8 cellular contexts compared by ENCODE assay signal in the genomic region with DNA sequence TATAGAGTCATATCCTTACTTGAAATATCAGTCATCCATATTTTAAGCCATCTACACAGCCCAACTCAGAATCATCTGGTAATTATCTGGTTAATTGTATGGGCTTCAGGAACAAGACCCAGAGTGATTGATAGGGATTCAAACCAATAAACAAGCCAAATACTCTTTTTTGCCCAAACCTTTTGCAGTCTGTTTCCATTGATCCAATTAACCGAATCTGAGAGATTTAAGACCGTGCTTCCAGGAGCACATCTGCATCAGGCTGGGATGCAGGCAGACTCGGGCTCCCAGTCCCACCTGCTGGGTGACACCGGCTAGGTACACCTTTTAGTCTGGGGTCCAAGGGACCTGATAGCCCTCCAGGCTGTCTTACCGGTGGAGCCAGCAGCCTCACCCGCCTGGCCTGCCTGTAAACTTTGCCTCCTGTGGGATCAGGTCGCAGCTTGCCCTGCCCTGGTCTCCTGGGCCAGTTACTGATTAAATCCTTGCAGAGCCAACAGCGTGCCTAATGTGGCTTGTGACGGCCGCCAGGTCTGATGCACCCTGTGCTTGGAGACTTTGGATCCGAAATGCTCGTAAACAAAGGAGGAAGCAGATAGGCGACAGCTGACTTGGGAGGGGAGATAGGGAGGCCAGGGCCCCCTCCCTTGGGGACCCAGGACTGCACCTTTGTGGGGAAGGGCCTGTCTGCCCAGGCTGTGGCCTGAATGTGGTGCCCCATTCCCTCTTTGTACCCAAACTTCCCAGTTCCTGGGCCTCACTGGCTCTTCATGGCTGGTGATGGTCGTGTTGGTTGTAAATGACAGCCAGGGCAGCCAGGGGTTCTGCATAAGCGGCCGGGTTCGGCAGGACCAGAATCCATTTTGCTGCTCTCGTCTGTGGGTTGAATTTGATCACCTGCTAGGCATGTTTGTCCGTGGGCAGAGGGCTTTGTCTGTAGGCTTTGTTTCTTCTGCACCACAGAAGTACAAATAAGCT. TPM values are rescaled to one million over a fixed set of nuclear protein-coding genes. Genes with fewer than 3 reads are reported as not detected.
DNase-seq lines count a peak whose midpoint lies in the region; ATAC-seq and TF ChIP-seq lines count a peak whose summit lies in the region.
"Had no signal": no experiment of that assay in that cellular context is flagged by ENCODE, and none has a peak within 500 bp of the region (broad histone marks: within the 10 kb centered on the region; RNA-seq: fewer than 3 reads in every experiment).

No MANE protein-coding gene starts in this region.

- CTCF ChIA-PET in HEK293T (lab: Yijun Ruan, JAX): no interaction called here

- POLR2A ChIA-PET in HEK293T (lab: Yijun Ruan, JAX): no interaction called here

- H3K27ac ChIP-seq in OCI-LY1 (ENCODE audit: low read depth, low read length, poor library complexity, severe bottlenecking): peak overlapping the region; percentile 83
- H3K27ac ChIP-seq in psoas muscle: no peak overlapping the region

- H3K27me3 ChIP-seq in OCI-LY1 (ENCODE audit: insufficient read depth, low read length) (no peaks in the 10 kb centered on the region), psoas muscle (ENCODE audit: insufficient read depth in 3 of 3, low read length in 2 of 3) (peaks cover 0 to 2% (median 2%) of the 10 kb centered on the region in 3 donors)

- no peak for TF ChIP-seq POLR2A in erythroblast (IDR thresholded peaks at IDR 0.05; ENCODE audit: low read length)

- H3K36me3 ChIP-seq in OCI-LY1 (ENCODE audit: insufficient read depth, low read length) (peaks cover 16% of the 10 kb centered on the region), psoas muscle (ENCODE audit: insufficient read depth in 1 of 2, low read depth in 1 of 2) (no peaks in the 10 kb centered on the region)

- WGBS in psoas muscle, 3 donors: 60 to 76% (median 62%) methylated on average over 19 of the region's 19 CpGs

- no peaks in the 10 kb centered on the region for H3K9me2 ChIP-seq in OCI-LY1 (ENCODE audit: low read depth, low read length)

- H3K4me2 ChIP-seq in OCI-LY1 (ENCODE audit: low read length): peak overlapping the region; percentile 91

- peak overlapping the region; percentile 93; the same call in 1 of the 2 replicates for H3K9ac ChIP-seq in OCI-LY1 (ENCODE audit: low read length)

- no peak for TF ChIP-seq CTCF in OCI-LY1 (IDR thresholded peaks at IDR 0.05; ENCODE audit: low read length)
- no peak for TF ChIP-seq CTCF in psoas muscle (IDR thresholded peaks at IDR 0.05)
- no peak for TF ChIP-seq CTCF in GM13977 (IDR thresholded peaks at IDR 0.05; ENCODE audit: extremely low read depth, insufficient read depth, missing control alignments)

- peak overlapping the region; percentile 85 for H3K4me3 ChIP-seq in OCI-LY1 (ENCODE audit: low read depth, low read length, poor library complexity, severe bottlenecking)
- peak overlapping the region; percentile 72 for H3K4me3 ChIP-seq in psoas muscle

- H2AFZ ChIP-seq in OCI-LY1 (ENCODE audit: low read length): no peak overlapping the region

- DNase-seq in HEK293T (ENCODE audit: extremely low spot score) (no peak), erythroblast (lab: John Stamatoyannopoulos, UW) (peak; percentile 9 to 29), psoas muscle (peak in 1 of 2 donors; percentile 1), AG08396 (ENCODE audit: low spot score) (no peak), GM13977 (ENCODE audit: low spot score) (no peak)
- DNase-seq: NCI-H1417 treated with DMSO at 0.1 percent for 48 hours had no signal

- no peaks in the 10 kb centered on the region for H4K20me1 ChIP-seq in OCI-LY1 (ENCODE audit: insufficient read depth, low read length)

- in situ Hi-C loops in GM13977 (cut with MboI; ENCODE audit: low pct_unique_long_range_greater_than_20kb, low sequenced_read_pairs, unreplicated experiment): no loop called here

- ATAC-seq in psoas muscle: no peak
- ATAC-seq in GM21423 (IDR thresholded peaks at IDR 0.05; ENCODE audit: unreplicated experiment): no peak

- no peaks in the 10 kb centered on the region for H3F3A ChIP-seq in OCI-LY1 (ENCODE audit: insufficient read depth, low read length)

- intact Hi-C loops in psoas muscle (cut with DNase I): loop anchor here in 1 of 2 donors (5.0 kb wide), 1 partner anchor 164 kb away; no protein-coding TSS in a partner anchor

- H3K79me2 ChIP-seq in OCI-LY1 (ENCODE audit: insufficient read depth, low read length): peaks cover 82% of the 10 kb centered on the region

- H3K4me1 ChIP-seq in OCI-LY1 (ENCODE audit: insufficient read depth, low read length, severe bottlenecking) (peaks cover 62% of the 10 kb centered on the region), psoas muscle (no peaks in the 10 kb centered on the region)

- H3K9me3 ChIP-seq in OCI-LY1 (ENCODE audit: low read length) (no peaks in the 10 kb centered on the region), psoas muscle (no peaks in the 10 kb centered on the region)

TF ChIP-seq in HEK293T, 16 proteins besides CTCF, POLR2A, EP300 and RAD21:
- TF ChIP-seq, protein P1, sequence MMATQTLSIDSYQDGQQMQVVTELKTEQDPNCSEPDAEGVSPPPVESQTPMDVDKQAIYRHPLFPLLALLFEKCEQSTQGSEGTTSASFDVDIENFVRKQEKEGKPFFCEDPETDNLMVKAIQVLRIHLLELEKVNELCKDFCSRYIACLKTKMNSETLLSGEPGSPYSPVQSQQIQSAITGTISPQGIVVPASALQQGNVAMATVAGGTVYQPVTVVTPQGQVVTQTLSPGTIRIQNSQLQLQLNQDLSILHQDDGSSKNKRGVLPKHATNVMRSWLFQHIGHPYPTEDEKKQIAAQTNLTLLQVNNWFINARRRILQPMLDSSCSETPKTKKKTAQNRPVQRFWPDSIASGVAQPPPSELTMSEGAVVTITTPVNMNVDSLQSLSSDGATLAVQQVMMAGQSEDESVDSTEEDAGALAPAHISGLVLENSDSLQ (IDR thresholded peaks at IDR 0.05): peak; percentile 89
- no peak for TF ChIP-seq L3MBTL2 (conservative IDR thresholded peaks at IDR 0.05)
- TF ChIP-seq FOXM1 (IDR thresholded peaks at IDR 0.05; ENCODE audit: borderline replicate concordance): no peak
- TF ChIP-seq ARNT (IDR thresholded peaks at IDR 0.05): no peak
- TF ChIP-seq FOXK2 (IDR thresholded peaks at IDR 0.05): no peak
- TF ChIP-seq ZNF384 (IDR thresholded peaks at IDR 0.05): no peak
- no peak for TF ChIP-seq NFRKB (IDR thresholded peaks at IDR 0.05)
- TF ChIP-seq SUZ12 (IDR thresholded peaks at IDR 0.05): no peak
TF ChIP-seq in HEK293T: peak in this region for 1.

RNA-seq across cellular contexts. Expression of gene CMIP, which starts 3.8 kb away (rescaled TPM):
- 1 to 10 TPM; 4.1 to 8.9 (median 7.8) TPM for total RNA-seq in psoas muscle
- polyA plus RNA-seq in psoas muscle: 1 to 10 TPM; 1.4 to 3.3 (median 2.5) TPM

Comparison
In these comparisons a context has a peak if more than half of its experiments do, and no peak if none do; other contexts are left out.
1. DNase-seq: peak in erythroblast (2 of 2); none in HEK293T (single experiment), AG08396 (single experiment) and GM13977 (single experiment).